Comparison of ENCODE assay signal across 28 cellular contexts in genomic region chr6:125253881-125254280, GRCh38.
"Had no signal": no experiment of that assay in that cellular context is flagged by ENCODE, and none has a peak within 500 bp of the region (broad histone marks: within the 10 kb centered on the region; RNA-seq: fewer than 3 reads in every experiment).

No MANE protein-coding gene starts in this region.

- H3K4me1 Mint-ChIP-seq: activated naive CD4-positive, alpha-beta T cell treated with anti-CD3 and anti-CD28 coated beads, Interleukin-2, amount 50 U/mL, for 24 hours had no signal

- H3K36me3 ChIP-seq: breast epithelium, MG63 had no signal

- H3K36me3 Mint-ChIP-seq: activated naive CD4-positive, alpha-beta T cell treated with anti-CD3 and anti-CD28 coated beads, Interleukin-2, amount 50 U/mL, for 24 hours; WTC11 had no signal

- DNase-seq: activated CD4-positive, alpha-beta T cell treated with anti-CD3 and anti-CD28 coated beads for 48 hours; activated CD4-positive, alpha-beta T cell treated with anti-CD3 and anti-CD28 coated beads, Interleukin-2, amount 50 U/mL, for 4 hours; activated CD4-positive, CD25-positive, alpha-beta regulatory T cell treated with anti-CD3 and anti-CD28 coated beads, Interleukin-2, amount 50 U/mL, for 72 hours; activated CD8-positive, alpha-beta T cell treated with anti-CD3 and anti-CD28 coated beads, Interleukin-2, amount 10 ng/mL, durations not matched to agents 7 days and 5 days; activated effector memory CD4-positive, alpha-beta T cell treated with Interleukin-2 at 50 U/mL for 16 hours; activated naive CD4-positive, alpha-beta T cell; activated T-cell treated with anti-CD3 and anti-CD28 coated beads, Interleukin-2, amount 50 U/mL, for 24 hours; aorta; central memory CD4-positive, alpha-beta T cell; MG63; NCI-H1105; NCI-H1436; NCI-H1694 treated with DMSO at 0.1 percent for 48 hours; NCI-H2029 treated with DMSO at 0.1 percent for 48 hours; NCI-H446; NCI-H524 treated with DMSO at 0.1 percent for 48 hours; NCI-H774; OCI-M1; RPMI8226; SHP77; T-helper 17 cell; T-helper 9 cell had no signal

- H3K4me2 ChIP-seq: KMS-11 had no signal

- H3K4me3 Mint-ChIP-seq: activated CD8-positive, alpha-beta T cell treated with anti-CD3 and anti-CD28 coated beads, Interleukin-2, amount 10 ng/mL, durations not matched to agents 7 days and 5 days; activated naive CD4-positive, alpha-beta T cell treated with anti-CD3 and anti-CD28 coated beads, Interleukin-2, amount 50 U/mL, for 24 hours; activated T-cell treated with anti-CD3 and anti-CD28 coated beads, Interleukin-2, amount 50 U/mL, for 24 hours; activated T-helper 1 cell treated with anti-CD3 and anti-CD28 coated beads, Interleukin-12 subunit alpha, Interleukin-12 subunit beta, Interleukin-2, Interleukin-4 antibody, amounts not matched to agents 30 ng/mL and 10 ng/mL and 1 ng/mL, durations not matched to agents 14 hours and 24 hours and 36 hours; T-helper 17 cell; WTC11 had no signal

- H3K27me3 Mint-ChIP-seq: activated naive CD4-positive, alpha-beta T cell treated with anti-CD3 and anti-CD28 coated beads, Interleukin-2, amount 50 U/mL, for 24 hours; activated T-cell treated with anti-CD3 and anti-CD28 coated beads, Interleukin-2, amount 50 U/mL, for 24 hours had no signal

- H3K9ac ChIP-seq: KMS-11 had no signal

- H3K4me3 ChIP-seq: breast epithelium, MG63, SJSA1 had no signal

- H3K27ac Mint-ChIP-seq: activated CD8-positive, alpha-beta T cell treated with anti-CD3 and anti-CD28 coated beads, Interleukin-2, amount 10 ng/mL, durations not matched to agents 7 days and 5 days; activated naive CD4-positive, alpha-beta T cell treated with anti-CD3 and anti-CD28 coated beads, Interleukin-2, amount 50 U/mL, for 24 hours; activated T-cell treated with anti-CD3 and anti-CD28 coated beads, Interleukin-2, amount 50 U/mL, for 24 hours; activated T-helper 1 cell treated with anti-CD3 and anti-CD28 coated beads, Interleukin-12 subunit alpha, Interleukin-12 subunit beta, Interleukin-2, Interleukin-4 antibody, amounts not matched to agents 30 ng/mL and 10 ng/mL and 1 ng/mL, durations not matched to agents 14 hours and 24 hours and 36 hours; T-helper 17 cell; WTC11 had no signal

- H3K4me1 ChIP-seq: breast epithelium had no signal

- H3K9me3 ChIP-seq: breast epithelium, MG63, SJSA1 had no signal

- H3K9me3 Mint-ChIP-seq: activated naive CD4-positive, alpha-beta T cell treated with anti-CD3 and anti-CD28 coated beads, Interleukin-2, amount 50 U/mL, for 24 hours; activated T-cell treated with anti-CD3 and anti-CD28 coated beads, Interleukin-2, amount 50 U/mL, for 24 hours; activated T-helper 1 cell treated with anti-CD3 and anti-CD28 coated beads, Interleukin-12 subunit alpha, Interleukin-12 subunit beta, Interleukin-2, Interleukin-4 antibody, amounts not matched to agents 30 ng/mL and 10 ng/mL and 1 ng/mL, durations not matched to agents 14 hours and 24 hours and 36 hours; WTC11 had no signal

- H3K27ac ChIP-seq: breast epithelium, KMS-11, SJSA1 had no signal

- H3K27me3 ChIP-seq: breast epithelium, MG63, SJSA1 had no signal
